ENCODE assay signal across 18 cellular contexts in genomic region chr5:60339691-60340191, GRCh38.
DNase-seq lines count a peak whose midpoint lies in the region; TF ChIP-seq lines count a peak whose summit lies in the region.
"Had no signal": no experiment of that assay in that cellular context is flagged by ENCODE, and none has a peak within 500 bp of the region (broad histone marks: within the 10 kb centered on the region; RNA-seq: fewer than 3 reads in every experiment).

No MANE protein-coding gene starts in this region.

- no peak overlapping the region for H3K9ac ChIP-seq in colonic mucosa (ENCODE audit: low read depth in 2 of 2, low read length in 2 of 2)
- H3K9ac ChIP-seq: parathyroid adenoma had no signal

- no peak for TF ChIP-seq CTCF in colonic mucosa (IDR thresholded peaks at IDR 0.05)

- H3K4me3 ChIP-seq in colonic mucosa: no peak overlapping the region
- H3K4me3 ChIP-seq: lung had no signal

- H3K36me3 Mint-ChIP-seq in IgD-negative memory B cell: no peaks in the 10 kb centered on the region
- no peaks in the 10 kb centered on the region for H3K36me3 Mint-ChIP-seq in activated T-helper 2 cell treated with anti-CD3 and anti-CD28 coated beads, Interferon-gamma antibody, Interleukin-2, Interleukin-4, amounts not matched to agents 10 μg/mL and 5 μg/mL and 100 μg/mL, durations not matched to agents 14 hours and 24 hours and 36 hours (ENCODE audit: low read depth)
- H3K36me3 Mint-ChIP-seq: activated naive CD4-positive, alpha-beta T cell treated with anti-CD3 and anti-CD28 coated beads, Interleukin-2, amount 50 U/mL, for 24 hours had no signal

- intact Hi-C loops in activated T-helper 2 cell treated with anti-CD3 and anti-CD28 coated beads, Interferon-gamma antibody, Interleukin-2, Interleukin-4, amounts not matched to agents 10 μg/mL and 5 μg/mL and 100 μg/mL, durations not matched to agents 14 hours and 24 hours and 36 hours (cut with micrococcal nuclease): no loop called here
- intact Hi-C loops in colonic mucosa (cut with DNase I): no loop called here

- H3K27me3 Mint-ChIP-seq in IgD-negative memory B cell: peaks cover 1% of the 10 kb centered on the region
- H3K27me3 Mint-ChIP-seq in activated T-helper 2 cell treated with anti-CD3 and anti-CD28 coated beads, Interferon-gamma antibody, Interleukin-2, Interleukin-4, amounts not matched to agents 10 μg/mL and 5 μg/mL and 100 μg/mL, durations not matched to agents 14 hours and 24 hours and 36 hours (ENCODE audit: low read depth): no peaks in the 10 kb centered on the region
- H3K27me3 Mint-ChIP-seq: activated naive CD4-positive, alpha-beta T cell treated with anti-CD3 and anti-CD28 coated beads, Interleukin-2, amount 50 U/mL, for 24 hours; stimulated activated naive CD8-positive, alpha-beta T cell treated with anti-CD3 and anti-CD28 coated beads, Interleukin-15, amount 100 ng/mL, for 72 hours; T-helper 17 cell had no signal

- H3K36me3 ChIP-seq in colonic mucosa: no peaks in the 10 kb centered on the region

- H3K9me3 Mint-ChIP-seq in IgD-negative memory B cell: no peaks in the 10 kb centered on the region
- no peaks in the 10 kb centered on the region for H3K9me3 Mint-ChIP-seq in activated T-helper 2 cell treated with anti-CD3 and anti-CD28 coated beads, Interferon-gamma antibody, Interleukin-2, Interleukin-4, amounts not matched to agents 10 μg/mL and 5 μg/mL and 100 μg/mL, durations not matched to agents 14 hours and 24 hours and 36 hours
- H3K9me3 Mint-ChIP-seq: activated naive CD4-positive, alpha-beta T cell treated with anti-CD3 and anti-CD28 coated beads, Interleukin-2, amount 50 U/mL, for 24 hours had no signal

- no peaks in the 10 kb centered on the region for H3K4me1 ChIP-seq in colonic mucosa
- H3K4me1 ChIP-seq: Caco-2, parathyroid adenoma had no signal

- no peak overlapping the region for H3K27ac Mint-ChIP-seq in IgD-negative memory B cell
- no peak overlapping the region for H3K27ac Mint-ChIP-seq in activated T-helper 2 cell treated with anti-CD3 and anti-CD28 coated beads, Interferon-gamma antibody, Interleukin-2, Interleukin-4, amounts not matched to agents 10 μg/mL and 5 μg/mL and 100 μg/mL, durations not matched to agents 14 hours and 24 hours and 36 hours
- H3K27ac Mint-ChIP-seq: activated CD8-positive, alpha-beta T cell treated with anti-CD3 and anti-CD28 coated beads, Interleukin-2, amount 10 ng/mL, durations not matched to agents 7 days and 5 days; activated naive CD4-positive, alpha-beta T cell treated with anti-CD3 and anti-CD28 coated beads, Interleukin-2, amount 50 U/mL, for 24 hours; stimulated activated naive CD8-positive, alpha-beta T cell treated with anti-CD3 and anti-CD28 coated beads, Interleukin-15, amount 100 ng/mL, for 72 hours; T-helper 17 cell had no signal

- H3K4me1 Mint-ChIP-seq in IgD-negative memory B cell: peaks cover 6 to 13% (median 8%) of the 10 kb centered on the region in 3 donors
- H3K4me1 Mint-ChIP-seq in activated T-helper 2 cell treated with anti-CD3 and anti-CD28 coated beads, Interferon-gamma antibody, Interleukin-2, Interleukin-4, amounts not matched to agents 10 μg/mL and 5 μg/mL and 100 μg/mL, durations not matched to agents 14 hours and 24 hours and 36 hours (ENCODE audit: low read depth): no peaks in the 10 kb centered on the region
- H3K4me1 Mint-ChIP-seq: activated naive CD4-positive, alpha-beta T cell treated with anti-CD3 and anti-CD28 coated beads, Interleukin-2, amount 50 U/mL, for 24 hours; stimulated activated naive CD8-positive, alpha-beta T cell treated with anti-CD3 and anti-CD28 coated beads, Interleukin-15, amount 100 ng/mL, for 72 hours; T-helper 17 cell had no signal

- DNase-seq in caudate nucleus (lab: John Stamatoyannopoulos, UW): peak in 51 of 61 donors; percentile 1 to 91 (median 25)
- peak in 37 of 51 donors; percentile 4 to 70 (median 40) for DNase-seq in hypothalamus (lab: John Stamatoyannopoulos, UW)
- DNase-seq in stromal cell of bone marrow (ENCODE audit: low read depth): peak; percentile 78
- DNase-seq in HPDE6-E6E7 (ENCODE audit: extremely low spot score): no peak
- no peak for DNase-seq in activated T-helper 2 cell treated with anti-CD3 and anti-CD28 coated beads, Interferon-gamma antibody, Interleukin-2, Interleukin-4, amounts not matched to agents 10 μg/mL and 5 μg/mL and 100 μg/mL, durations not matched to agents 14 hours and 24 hours and 36 hours (ENCODE audit: low spot score)
- DNase-seq in H4 (ENCODE audit: low spot score): no peak
- DNase-seq in colonic mucosa: no peak
- DNase-seq: activated CD8-positive, alpha-beta T cell treated with anti-CD3 and anti-CD28 coated beads, Interleukin-2, amount 10 ng/mL, durations not matched to agents 7 days and 5 days; Caco-2; NCI-H1105; NCI-H2227 treated with DMSO at 0.1 percent for 48 hours; stimulated activated CD4-positive, alpha-beta T cell treated with anti-CD3 and anti-CD28 coated beads, Interleukin-4, amount 100 ng/mL, for 4 hours; stimulated activated naive CD8-positive, alpha-beta T cell treated with anti-CD3 and anti-CD28 coated beads, Interleukin-15, amount 100 ng/mL, for 72 hours; T-helper 17 cell had no signal

- H3K4me3 Mint-ChIP-seq in IgD-negative memory B cell: peak overlapping the region in 3 of 4 donors; percentile 63 to 79 (median 69)
- H3K4me3 Mint-ChIP-seq in activated T-helper 2 cell treated with anti-CD3 and anti-CD28 coated beads, Interferon-gamma antibody, Interleukin-2, Interleukin-4, amounts not matched to agents 10 μg/mL and 5 μg/mL and 100 μg/mL, durations not matched to agents 14 hours and 24 hours and 36 hours (ENCODE audit: low read depth): no peak overlapping the region
- H3K4me3 Mint-ChIP-seq: activated CD8-positive, alpha-beta T cell treated with anti-CD3 and anti-CD28 coated beads, Interleukin-2, amount 10 ng/mL, durations not matched to agents 7 days and 5 days; activated naive CD4-positive, alpha-beta T cell treated with anti-CD3 and anti-CD28 coated beads, Interleukin-2, amount 50 U/mL, for 24 hours; stimulated activated naive CD8-positive, alpha-beta T cell treated with anti-CD3 and anti-CD28 coated beads, Interleukin-15, amount 100 ng/mL, for 72 hours; T-helper 17 cell had no signal

- H3K27ac ChIP-seq in caudate nucleus (ENCODE audit: low read depth, low read length) (peak overlapping the region; percentile 32), colonic mucosa (no peak overlapping the region)
- H3K27ac ChIP-seq: parathyroid adenoma had no signal

- H3K27me3 ChIP-seq in colonic mucosa: no peaks in the 10 kb centered on the region

- H3K9me3 ChIP-seq in colonic mucosa: no peaks in the 10 kb centered on the region
- H3K9me3 ChIP-seq: Caco-2 had no signal

Comparison
In these comparisons a context has a peak if more than half of its experiments do, and no peak if none do; other contexts are left out.
1. DNase-seq: peak in caudate nucleus (51 of 61), hypothalamus (37 of 51) and stromal cell of bone marrow (single experiment); none in HPDE6-E6E7 (single experiment), activated T-helper 2 cell treated with anti-CD3 and anti-CD28 coated beads, Interferon-gamma antibody, Interleukin-2, Interleukin-4, amounts not matched to agents 10 μg/mL and 5 μg/mL and 100 μg/mL, durations not matched to agents 14 hours and 24 hours and 36 hours (single experiment), H4 (single experiment) and colonic mucosa (single experiment).